ENCODE assay signal across 1 cellular context in genomic region chr5:93078082-93079038, GRCh38.
A peak's percentile ranks its signal among the peaks of the same experiment; 100 is the strongest.
TF ChIP-seq lines count a peak whose summit lies in the region.

No MANE protein-coding gene starts in this region.

TF ChIP-seq in GM12878, 131 proteins besides CTCF, POLR2A, EP300 and RAD21 (continued from another document):
- no peak for TF ChIP-seq REST (IDR thresholded peaks at IDR 0.05; ENCODE audit: low read depth, low read length)
- TF ChIP-seq GABPA (IDR thresholded peaks at IDR 0.05; ENCODE audit: low read depth), result 0 out of 2 replicates have a peak, but pooled peaks have one; percentile 26
- peak; percentile 28 to 50; a peak in 3 of 4 replicates for TF ChIP-seq IKZF2 (IDR thresholded peaks at IDR 0.05)
- TF ChIP-seq IKZF1 (conservative IDR thresholded peaks at IDR 0.05), result peak; percentile 28; the same call in 1 of the 2 replicates
- TF ChIP-seq SIX5 (IDR thresholded peaks at IDR 0.05; ENCODE audit: low read depth, low read length, severe bottlenecking), result no peak
- TF ChIP-seq MTA2 (IDR thresholded peaks at IDR 0.05; ENCODE audit: low read depth), result peak; percentile 52; the same call in 1 of the 2 replicates
- TF ChIP-seq TAF1 (IDR thresholded peaks at IDR 0.05; ENCODE audit: borderline replicate concordance, low read depth, low read length), result no peak
- TF ChIP-seq FOXM1 (IDR thresholded peaks at IDR 0.05; ENCODE audit: low read depth, low read length), result peak; percentile 48; the same call in 1 of the 2 replicates
- peak; percentile 34 for TF ChIP-seq BCL3 (IDR thresholded peaks at IDR 0.05; ENCODE audit: borderline replicate concordance, insufficient read depth, low read depth, low read length, poor library complexity, severe bottlenecking)
- TF ChIP-seq ZNF384 (IDR thresholded peaks at IDR 0.05; ENCODE audit: borderline replicate concordance, low read depth, low read length), result peak; percentile 72
- TF ChIP-seq JUNB (IDR thresholded peaks at IDR 0.05), result peak; percentile 88
- peak; percentile 89 for TF ChIP-seq ATF7 (IDR thresholded peaks at IDR 0.05; ENCODE audit: low read depth)
- TF ChIP-seq SIN3A (IDR thresholded peaks at IDR 0.05; ENCODE audit: low read depth, low read length), result no peak
- TF ChIP-seq EED (IDR thresholded peaks at IDR 0.05; ENCODE audit: low read depth), result peak; percentile 83
- peak; percentile 87 for TF ChIP-seq NFIC (IDR thresholded peaks at IDR 0.05; ENCODE audit: low read depth, low read length)
- TF ChIP-seq CREB1 (IDR thresholded peaks at IDR 0.05; ENCODE audit: low read depth), result peak; percentile 77; the same call in 1 of the 2 replicates
- 0 out of 3 replicates have a peak, but pooled peaks of 1 of the 2 experiments have one; percentile 40 for TF ChIP-seq EGR1 (IDR thresholded peaks at IDR 0.05; ENCODE audit: borderline replicate concordance in 1 of 2, low read depth in 2 of 2, low read length in 2 of 2)
